In genomic region chr17:49707246-49707607, GRCh38 we compare ENCODE assay signal across 8 cellular contexts. TPM values are rescaled to one million over a fixed set of nuclear protein-coding genes. Genes with fewer than 3 reads are reported as not detected.
DNase-seq lines count a peak whose midpoint lies in the region; ATAC-seq and TF ChIP-seq lines count a peak whose summit lies in the region.

No MANE protein-coding gene starts in this region.

- peak overlapping the region; percentile 98 for H3K27ac Mint-ChIP-seq in activated naive CD4-positive, alpha-beta T cell treated with anti-CD3 and anti-CD28 coated beads, Interleukin-2, amount 50 U/mL, for 24 hours
- H3K27ac Mint-ChIP-seq in stimulated activated naive CD8-positive, alpha-beta T cell treated with anti-CD3 and anti-CD28 coated beads, Interleukin-15, amount 100 ng/mL, for 72 hours = peak overlapping the region; percentile 100

- H3K4me1 Mint-ChIP-seq in activated naive CD4-positive, alpha-beta T cell treated with anti-CD3 and anti-CD28 coated beads, Interleukin-2, amount 50 U/mL, for 24 hours = peaks cover 42% of the 10 kb centered on the region
- peaks cover 51% of the 10 kb centered on the region for H3K4me1 Mint-ChIP-seq in stimulated activated naive CD8-positive, alpha-beta T cell treated with anti-CD3 and anti-CD28 coated beads, Interleukin-15, amount 100 ng/mL, for 72 hours

- H3K9ac ChIP-seq in iPS-20b (ENCODE audit: low read depth, low read length) = peak overlapping the region; percentile 99

- peak overlapping the region; percentile 98 for H3K4me3 Mint-ChIP-seq in activated naive CD4-positive, alpha-beta T cell treated with anti-CD3 and anti-CD28 coated beads, Interleukin-2, amount 50 U/mL, for 24 hours
- peak overlapping the region; percentile 92 for H3K4me3 Mint-ChIP-seq in stimulated activated naive CD8-positive, alpha-beta T cell treated with anti-CD3 and anti-CD28 coated beads, Interleukin-15, amount 100 ng/mL, for 72 hours

- peaks cover 50% of the 10 kb centered on the region for H3K36me3 ChIP-seq in iPS-20b (ENCODE audit: insufficient read depth, low read depth, low read length)

- no peaks in the 10 kb centered on the region for H3K9me3 ChIP-seq in iPS-20b (ENCODE audit: insufficient read depth, low read depth, low read length)

- no peaks in the 10 kb centered on the region for H3K9me3 Mint-ChIP-seq in activated naive CD4-positive, alpha-beta T cell treated with anti-CD3 and anti-CD28 coated beads, Interleukin-2, amount 50 U/mL, for 24 hours
- no peaks in the 10 kb centered on the region for H3K9me3 Mint-ChIP-seq in stimulated activated naive CD8-positive, alpha-beta T cell treated with anti-CD3 and anti-CD28 coated beads, Interleukin-15, amount 100 ng/mL, for 72 hours

- peaks cover 7% of the 10 kb centered on the region; the same call in 1 of the 2 replicates for H3K4me1 ChIP-seq in iPS-20b (ENCODE audit: insufficient read depth, low read length)

- no peaks in the 10 kb centered on the region for H3K27me3 ChIP-seq in iPS-20b (ENCODE audit: insufficient read depth, low read length)

- TF ChIP-seq CTCF in AG09309 (IDR thresholded peaks at IDR 0.05; ENCODE audit: control insufficient read depth, insufficient read depth, low read depth, low read length, missing control alignments) = no peak

- no peak for ATAC-seq in stimulated activated naive CD8-positive, alpha-beta T cell treated with anti-CD3 and anti-CD28 coated beads, Interleukin-15, amount 100 ng/mL, for 72 hours
- ATAC-seq in GM21529 (IDR thresholded peaks at IDR 0.05; ENCODE audit: unreplicated experiment) = no peak

- H3K36me3 Mint-ChIP-seq in activated naive CD4-positive, alpha-beta T cell treated with anti-CD3 and anti-CD28 coated beads, Interleukin-2, amount 50 U/mL, for 24 hours = peaks cover 11% of the 10 kb centered on the region

- H3K27me3 Mint-ChIP-seq in activated naive CD4-positive, alpha-beta T cell treated with anti-CD3 and anti-CD28 coated beads, Interleukin-2, amount 50 U/mL, for 24 hours = no peaks in the 10 kb centered on the region
- no peaks in the 10 kb centered on the region for H3K27me3 Mint-ChIP-seq in stimulated activated naive CD8-positive, alpha-beta T cell treated with anti-CD3 and anti-CD28 coated beads, Interleukin-15, amount 100 ng/mL, for 72 hours

- DNase-seq in AG09309 (ENCODE audit: low read depth) = no peak
- no peak for DNase-seq in Jurkat, Clone E6-1 (ENCODE audit: low read depth, low spot score)
- no peak for DNase-seq in stimulated activated naive CD8-positive, alpha-beta T cell treated with anti-CD3 and anti-CD28 coated beads, Interleukin-15, amount 100 ng/mL, for 72 hours
- DNase-seq in NCI-H1048 (lab: John Stamatoyannopoulos, UW) = no peak
- no peak for DNase-seq in inferior parietal cortex (ENCODE audit: extremely low spot score)

- peak overlapping the region; percentile 67 for H3K4me3 ChIP-seq in AG09309 (ENCODE audit: control insufficient read depth, low read depth, low read length)
- peak overlapping the region; percentile 94 for H3K4me3 ChIP-seq in Jurkat, Clone E6-1 (ENCODE audit: low read length)
- H3K4me3 ChIP-seq in iPS-20b (ENCODE audit: low read length) = peak overlapping the region; percentile 99

- H3K27ac ChIP-seq in iPS-20b (ENCODE audit: low read length) = no peak overlapping the region

RNA-seq across cellular contexts. Expression of gene SLC35B1, which starts 0.5 kb away (rescaled TPM):
- 95.8 TPM for polyA plus RNA-seq in Jurkat, Clone E6-1 (2012; ENCODE audit: insufficient read depth, insufficient read length)

RNA-seq across cellular contexts. Expression of gene SPOP, which starts 29.3 kb away (rescaled TPM):
- 50.8 TPM for polyA plus RNA-seq in Jurkat, Clone E6-1 (2012; ENCODE audit: insufficient read depth, insufficient read length)

RNA-seq across cellular contexts. Expression of gene FAM117A, which starts 56.7 kb away (rescaled TPM):
- 30.8 TPM for polyA plus RNA-seq in Jurkat, Clone E6-1 (2012; ENCODE audit: insufficient read depth, insufficient read length)
